ENCODE assay signal across 21 cellular contexts in genomic region chr15:56879502-56879901, GRCh38. TPM values are rescaled to one million over a fixed set of nuclear protein-coding genes. Genes with fewer than 3 reads are reported as not detected.
DNase-seq lines count a peak whose midpoint lies in the region; ATAC-seq and TF ChIP-seq lines count a peak whose summit lies in the region.
"Had no signal": no experiment of that assay in that cellular context is flagged by ENCODE, and none has a peak within 500 bp of the region (broad histone marks: within the 10 kb centered on the region; RNA-seq: fewer than 3 reads in every experiment).

No MANE protein-coding gene starts in this region.

- no peak for TF ChIP-seq CTCF in Peyer's patch (IDR thresholded peaks at IDR 0.05)

- intact Hi-C loops in left colon (cut with DNase I, micrococcal nuclease) = loop anchor here in 1 of 2 donors (10.0 kb wide), 1 partner anchor 385 kb away; no protein-coding TSS in a partner anchor

- no peaks in the 10 kb centered on the region for H3K4me1 ChIP-seq in Peyer's patch
- H3K4me1 ChIP-seq: BE2C, HAP-1 had no signal

- peak; percentile 92 for ATAC-seq in left colon
- ATAC-seq: GM12878 had no signal

- H3K36me3 Mint-ChIP-seq in activated naive CD4-positive, alpha-beta T cell treated with anti-CD3 and anti-CD28 coated beads, Interleukin-2, amount 50 U/mL, for 24 hours = no peaks in the 10 kb centered on the region
- no peaks in the 10 kb centered on the region for H3K36me3 Mint-ChIP-seq in activated naive CD4-positive, alpha-beta T cell treated with anti-CD3 and anti-CD28 coated beads, Interleukin-2, amount 10 ng/mL, durations not matched to agents 7 days and 5 days
- H3K36me3 Mint-ChIP-seq: CD14-positive monocyte had no signal

- no peak overlapping the region for H3K4me3 ChIP-seq in Peyer's patch
- H3K4me3 ChIP-seq: BLaER1 treated with 17β-estradiol and CSF1 and Interleukin-3, amounts not matched to agents 10 nM and 100 nM; GM12878; HAP-1 had no signal

- H3K4me1 Mint-ChIP-seq in activated naive CD4-positive, alpha-beta T cell treated with anti-CD3 and anti-CD28 coated beads, Interleukin-2, amount 50 U/mL, for 24 hours = peaks cover 5% of the 10 kb centered on the region
- H3K4me1 Mint-ChIP-seq in activated naive CD4-positive, alpha-beta T cell treated with anti-CD3 and anti-CD28 coated beads, Interleukin-2, amount 10 ng/mL, durations not matched to agents 7 days and 5 days = no peaks in the 10 kb centered on the region

- no peaks in the 10 kb centered on the region for H3K9me3 ChIP-seq in Peyer's patch
- H3K9me3 ChIP-seq: BE2C, HAP-1 had no signal

- DNase-seq in activated naive CD4-positive, alpha-beta T cell treated with anti-CD3 and anti-CD28 coated beads, Interleukin-2, amount 10 ng/mL, durations not matched to agents 7 days and 5 days = no peak
- DNase-seq in NCI-H82 treated with DMSO at 0.1 percent for 48 hours (lab: John Stamatoyannopoulos, UW; ENCODE audit: unreplicated experiment) (peak; percentile 52), left colon (no peak), NCI-H1436 treated with DMSO at 0.1 percent for 48 hours (lab: John Stamatoyannopoulos, UW) (no peak), AG08396 (ENCODE audit: low spot score) (no peak), Peyer's patch (no peak)
- DNase-seq: AML-193; BE2C; CD4-positive, alpha-beta T cell; CD8-positive, alpha-beta memory T cell; DMS 273 treated with DMSO at 0.1 percent for 48 hours; DMS79; EL; GDM1; GOT3 had no signal

- no peak for TF ChIP-seq POLR2A in Peyer's patch (IDR thresholded peaks at IDR 0.05)

- H3K27me3 ChIP-seq in Peyer's patch = no peaks in the 10 kb centered on the region
- H3K27me3 ChIP-seq: BE2C; BLaER1 treated with 17β-estradiol and CSF1 and Interleukin-3, amounts not matched to agents 10 nM and 100 nM had no signal

- CTCF ChIA-PET in activated naive CD4-positive, alpha-beta T cell treated with anti-CD3 and anti-CD28 coated beads, Interleukin-2, amount 10 ng/mL, durations not matched to agents 7 days and 5 days (lab: Charles Lee) = interaction anchor here (1.2 kb wide), 1 partner anchor 388 kb away, joined by 3 read pairs; no protein-coding TSS in a partner anchor

- no peaks in the 10 kb centered on the region for H3K9me3 Mint-ChIP-seq in activated naive CD4-positive, alpha-beta T cell treated with anti-CD3 and anti-CD28 coated beads, Interleukin-2, amount 50 U/mL, for 24 hours
- no peaks in the 10 kb centered on the region for H3K9me3 Mint-ChIP-seq in activated naive CD4-positive, alpha-beta T cell treated with anti-CD3 and anti-CD28 coated beads, Interleukin-2, amount 10 ng/mL, durations not matched to agents 7 days and 5 days
- H3K9me3 Mint-ChIP-seq: CD4-positive, alpha-beta T cell; CD8-positive, alpha-beta memory T cell had no signal

- H3K27ac Mint-ChIP-seq in activated naive CD4-positive, alpha-beta T cell treated with anti-CD3 and anti-CD28 coated beads, Interleukin-2, amount 50 U/mL, for 24 hours = peak overlapping the region; percentile 53
- H3K27ac Mint-ChIP-seq in activated naive CD4-positive, alpha-beta T cell treated with anti-CD3 and anti-CD28 coated beads, Interleukin-2, amount 10 ng/mL, durations not matched to agents 7 days and 5 days = no peak overlapping the region
- H3K27ac Mint-ChIP-seq: CD4-positive, alpha-beta T cell had no signal

- no peak overlapping the region for H3K27ac ChIP-seq in Peyer's patch
- H3K27ac ChIP-seq: 22Rv1 had no signal

- no peak overlapping the region for H3K4me3 Mint-ChIP-seq in activated naive CD4-positive, alpha-beta T cell treated with anti-CD3 and anti-CD28 coated beads, Interleukin-2, amount 50 U/mL, for 24 hours
- H3K4me3 Mint-ChIP-seq in activated naive CD4-positive, alpha-beta T cell treated with anti-CD3 and anti-CD28 coated beads, Interleukin-2, amount 10 ng/mL, durations not matched to agents 7 days and 5 days = no peak overlapping the region
- H3K4me3 Mint-ChIP-seq: CD4-positive, alpha-beta T cell; CD8-positive, alpha-beta memory T cell had no signal

- H3K36me3 ChIP-seq in Peyer's patch = peaks cover 0 to 2% (median 0%) of the 10 kb centered on the region in 3 donors
- H3K36me3 ChIP-seq: BE2C; BLaER1 treated with 17β-estradiol and CSF1 and Interleukin-3, amounts not matched to agents 10 nM and 100 nM; HAP-1 had no signal

- H3K27me3 Mint-ChIP-seq in activated naive CD4-positive, alpha-beta T cell treated with anti-CD3 and anti-CD28 coated beads, Interleukin-2, amount 50 U/mL, for 24 hours = no peaks in the 10 kb centered on the region
- H3K27me3 Mint-ChIP-seq in activated naive CD4-positive, alpha-beta T cell treated with anti-CD3 and anti-CD28 coated beads, Interleukin-2, amount 10 ng/mL, durations not matched to agents 7 days and 5 days = no peaks in the 10 kb centered on the region
- H3K27me3 Mint-ChIP-seq: CD4-positive, alpha-beta T cell; CD8-positive, alpha-beta memory T cell had no signal

RNA-seq across cellular contexts. Expression of gene TCF12, which starts 38.9 kb away (rescaled TPM):
- total RNA-seq in left colon = 10 to 100 TPM; 80.5 to 82.8 TPM
- 100 to 1,000 TPM in 3 of 4 donors, 10 to 100 TPM in 1; 98.4 to 815 (median 215) TPM for total RNA-seq in Peyer's patch
